11 cellular contexts compared by ENCODE assay signal in the genomic region with DNA sequence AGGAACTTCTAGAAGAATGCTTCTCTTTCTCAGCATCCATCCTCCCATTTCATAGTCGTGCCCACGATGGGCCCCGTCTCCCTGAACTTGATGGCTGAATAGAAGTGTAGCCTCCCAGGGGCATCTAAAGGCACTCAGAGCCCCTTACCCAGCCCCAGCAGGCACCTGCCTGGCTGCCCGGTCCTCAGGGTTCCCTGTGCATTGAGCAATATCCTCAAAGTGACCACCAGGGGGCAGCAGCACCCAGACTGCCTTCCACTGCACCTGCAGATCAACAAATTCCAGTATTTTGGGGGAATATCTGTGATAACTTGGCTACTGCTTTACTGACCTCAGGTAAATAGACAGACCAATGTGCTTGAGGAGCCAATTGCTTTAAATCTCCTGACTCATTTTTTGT. TPM values are rescaled to one million over a fixed set of nuclear protein-coding genes. Genes with fewer than 3 reads are reported as not detected.
A peak's percentile ranks its signal among the peaks of the same experiment; 100 is the strongest.
DNase-seq lines count a peak whose midpoint lies in the region; ATAC-seq, FAIRE-seq and TF ChIP-seq lines count a peak whose summit lies in the region.
"Not testable (repeated sequence)": the region's sequence is repeated elsewhere in the genome, so short reads cannot be mapped to it uniquely, and the experiment has no call there.
"Had no signal": no experiment of that assay in that cellular context is flagged by ENCODE, and none has a peak within 500 bp of the region (broad histone marks: within the 10 kb centered on the region; RNA-seq: fewer than 3 reads in every experiment).

No MANE protein-coding gene starts in this region.

- not testable (repeated sequence) for H3K27me3 ChIP-seq in PC-3 (ENCODE audit: low read length); body of pancreas; heart right ventricle; right lobe of liver; pancreas

- not testable (repeated sequence) for H3K27ac Mint-ChIP-seq in activated CD8-positive, alpha-beta T cell treated with anti-CD3 and anti-CD28 coated beads, Interleukin-2, amount 10 ng/mL, durations not matched to agents 7 days and 5 days; stimulated activated naive CD8-positive, alpha-beta T cell treated with anti-CD3 and anti-CD28 coated beads, Interleukin-15, amount 100 ng/mL, for 72 hours

- not testable (repeated sequence) for H3K36me3 Mint-ChIP-seq in activated CD8-positive, alpha-beta T cell treated with anti-CD3 and anti-CD28 coated beads, Interleukin-2, amount 10 ng/mL, durations not matched to agents 7 days and 5 days (ENCODE audit: low read depth)

- not testable (repeated sequence) for TF ChIP-seq POLR2A in GM12892 (IDR thresholded peaks at IDR 0.05; ENCODE audit: low read depth, low read length); body of pancreas (IDR thresholded peaks at IDR 0.05); right lobe of liver (IDR thresholded peaks at IDR 0.05)

- not testable (repeated sequence) for H3K27me3 Mint-ChIP-seq in activated CD8-positive, alpha-beta T cell treated with anti-CD3 and anti-CD28 coated beads, Interleukin-2, amount 10 ng/mL, durations not matched to agents 7 days and 5 days (ENCODE audit: low read depth); stimulated activated naive CD8-positive, alpha-beta T cell treated with anti-CD3 and anti-CD28 coated beads, Interleukin-15, amount 100 ng/mL, for 72 hours

- not testable (repeated sequence) for H3K9me3 ChIP-seq in PC-3 (ENCODE audit: low read length); body of pancreas; heart right ventricle; right lobe of liver; pancreas

- H2AFZ ChIP-seq in PC-3 (ENCODE audit: low read length), result not testable (repeated sequence)

- TF ChIP-seq CTCF in PC-3 (conservative IDR thresholded peaks at IDR 0.05; ENCODE audit: low read depth, low read length); body of pancreas (IDR thresholded peaks at IDR 0.05); heart right ventricle (IDR thresholded peaks at IDR 0.05); right lobe of liver (IDR thresholded peaks at IDR 0.05); pancreas (IDR thresholded peaks at IDR 0.05): not testable (repeated sequence)

- not testable (repeated sequence) for H3K9ac ChIP-seq in PC-3 (ENCODE audit: low read length)

- H3K9me3 Mint-ChIP-seq in activated CD8-positive, alpha-beta T cell treated with anti-CD3 and anti-CD28 coated beads, Interleukin-2, amount 10 ng/mL, durations not matched to agents 7 days and 5 days (ENCODE audit: insufficient read depth); stimulated activated naive CD8-positive, alpha-beta T cell treated with anti-CD3 and anti-CD28 coated beads, Interleukin-15, amount 100 ng/mL, for 72 hours: not testable (repeated sequence)

- CTCF ChIA-PET in PC-3 (lab: Charles Lee); activated CD8-positive, alpha-beta T cell treated with anti-CD3 and anti-CD28 coated beads, Interleukin-2, amount 10 ng/mL, durations not matched to agents 7 days and 5 days (lab: Charles Lee): not testable (repeated sequence)

- BruUV-seq in PC-3 (replicated peaks; lab: Mats Ljungman, UMichigan), result not testable (repeated sequence)

- not testable (repeated sequence) for H3K4me3 ChIP-seq in PC-3 (ENCODE audit: low read length); body of pancreas; heart right ventricle; right lobe of liver; pancreas

- not testable (repeated sequence) for H3K9me2 ChIP-seq in PC-3 (replicated peaks; ENCODE audit: low read length)

- POLR2A ChIA-PET in PC-3 (lab: Charles Lee; ENCODE audit: unreplicated experiment); activated CD8-positive, alpha-beta T cell treated with anti-CD3 and anti-CD28 coated beads, Interleukin-2, amount 10 ng/mL, durations not matched to agents 7 days and 5 days (lab: Charles Lee): not testable (repeated sequence)

- intact Hi-C loops in PC-3 (cut with micrococcal nuclease); body of pancreas (cut with DNase I); heart right ventricle (cut with DNase I); right lobe of liver (cut with DNase I); pancreas (cut with DNase I): not testable (repeated sequence)

- H3F3A ChIP-seq in PC-3 (ENCODE audit: low read length, unreplicated experiment), result not testable (repeated sequence)

- FAIRE-seq in GM12892 (lab: Jason Lieb, UNC), result peak; percentile 84
- FAIRE-seq in pancreas (lab: Jason Lieb, UNC), result not testable (repeated sequence)

- H3K36me3 ChIP-seq in PC-3 (ENCODE audit: low read depth, low read length); body of pancreas (replicated peaks in 1 of 2; ENCODE audit: insufficient read depth in 1 of 2, low read depth in 2 of 2); heart right ventricle; right lobe of liver; pancreas: not testable (repeated sequence)

- not testable (repeated sequence) for H3K4me2 ChIP-seq in PC-3 (ENCODE audit: low read length)

- not testable (repeated sequence) for H3K4me1 ChIP-seq in PC-3 (ENCODE audit: insufficient read depth, low read length); body of pancreas; heart right ventricle; right lobe of liver; pancreas

- H4K20me1 ChIP-seq in PC-3 (ENCODE audit: low read length), result not testable (repeated sequence)

- ATAC-seq in PC-3 (peak; percentile 79), body of pancreas (peak; percentile 48), heart right ventricle (peak in 6 of 8 donors; percentile 50 to 81 (median 62)), right lobe of liver (peak; percentile 69 to 75 (median 72)), pancreas (peak in 3 of 4 donors; percentile 74 to 83 (median 75))
- ATAC-seq in activated CD8-positive, alpha-beta T cell treated with anti-CD3 and anti-CD28 coated beads, Interleukin-2, amount 10 ng/mL, durations not matched to agents 7 days and 5 days, result peak; percentile 53
- ATAC-seq in stimulated activated naive CD8-positive, alpha-beta T cell treated with anti-CD3 and anti-CD28 coated beads, Interleukin-15, amount 100 ng/mL, for 72 hours, result peak; percentile 50

- WGBS in body of pancreas, 2 donors, result no CpG with 5 or more reads among the region's 4 CpGs
- no CpG with 5 or more reads among the region's 4 CpGs for WGBS in heart right ventricle, 2 donors
- no CpG with 5 or more reads among the region's 4 CpGs for WGBS in right lobe of liver (ENCODE audit: insufficient coverage, low coverage, low lambda C conversion rate, missing lambda C conversion rate)
- no CpG with 5 or more reads among the region's 4 CpGs for WGBS in pancreas, 2 donors

- not testable (repeated sequence) for H3K4me3 Mint-ChIP-seq in activated CD8-positive, alpha-beta T cell treated with anti-CD3 and anti-CD28 coated beads, Interleukin-2, amount 10 ng/mL, durations not matched to agents 7 days and 5 days; stimulated activated naive CD8-positive, alpha-beta T cell treated with anti-CD3 and anti-CD28 coated beads, Interleukin-15, amount 100 ng/mL, for 72 hours

- not testable (repeated sequence) for H3K27ac ChIP-seq in PC-3 (ENCODE audit: low read length); body of pancreas; heart right ventricle; right lobe of liver; pancreas

- not testable (repeated sequence) for DNase-seq in GM12892 (ENCODE audit: insufficient read length); PC-3; activated CD8-positive, alpha-beta T cell treated with anti-CD3 and anti-CD28 coated beads, Interleukin-2, amount 10 ng/mL, durations not matched to agents 7 days and 5 days; body of pancreas; heart right ventricle; right lobe of liver; pancreas; stimulated activated naive CD8-positive, alpha-beta T cell treated with anti-CD3 and anti-CD28 coated beads, Interleukin-15, amount 100 ng/mL, for 72 hours

- H3K79me2 ChIP-seq in PC-3 (ENCODE audit: low read length), result not testable (repeated sequence)

- not testable (repeated sequence) for H3K4me1 Mint-ChIP-seq in activated CD8-positive, alpha-beta T cell treated with anti-CD3 and anti-CD28 coated beads, Interleukin-2, amount 10 ng/mL, durations not matched to agents 7 days and 5 days (ENCODE audit: low read depth); stimulated activated naive CD8-positive, alpha-beta T cell treated with anti-CD3 and anti-CD28 coated beads, Interleukin-15, amount 100 ng/mL, for 72 hours

RNA-seq across cellular contexts. Expression of gene SMIM34, which starts 19.7 kb away (rescaled TPM):
- not detected for polyA plus RNA-seq in GM12892 (2012; ENCODE audit: missing spikeins)
- not detected in 2 replicates for total RNA-seq in PC-3 (2014; rRNA removed)
- total RNA-seq in activated CD8-positive, alpha-beta T cell treated with anti-CD3 and anti-CD28 coated beads, Interleukin-2, amount 10 ng/mL, durations not matched to agents 7 days and 5 days, result not detected
- not detected for total RNA-seq in body of pancreas
- total RNA-seq in heart right ventricle, result under 1 TPM in 1 of 10 donors, not detected in 9; 0.30 TPM
- not detected for polyA plus RNA-seq in heart right ventricle
- total RNA-seq in right lobe of liver, result not detected
- not detected for total RNA-seq in pancreas
- not detected for polyA plus RNA-seq in pancreas
- total RNA-seq: A673, NCI-H460, PC-9 had no signal
